In the genomic region with DNA sequence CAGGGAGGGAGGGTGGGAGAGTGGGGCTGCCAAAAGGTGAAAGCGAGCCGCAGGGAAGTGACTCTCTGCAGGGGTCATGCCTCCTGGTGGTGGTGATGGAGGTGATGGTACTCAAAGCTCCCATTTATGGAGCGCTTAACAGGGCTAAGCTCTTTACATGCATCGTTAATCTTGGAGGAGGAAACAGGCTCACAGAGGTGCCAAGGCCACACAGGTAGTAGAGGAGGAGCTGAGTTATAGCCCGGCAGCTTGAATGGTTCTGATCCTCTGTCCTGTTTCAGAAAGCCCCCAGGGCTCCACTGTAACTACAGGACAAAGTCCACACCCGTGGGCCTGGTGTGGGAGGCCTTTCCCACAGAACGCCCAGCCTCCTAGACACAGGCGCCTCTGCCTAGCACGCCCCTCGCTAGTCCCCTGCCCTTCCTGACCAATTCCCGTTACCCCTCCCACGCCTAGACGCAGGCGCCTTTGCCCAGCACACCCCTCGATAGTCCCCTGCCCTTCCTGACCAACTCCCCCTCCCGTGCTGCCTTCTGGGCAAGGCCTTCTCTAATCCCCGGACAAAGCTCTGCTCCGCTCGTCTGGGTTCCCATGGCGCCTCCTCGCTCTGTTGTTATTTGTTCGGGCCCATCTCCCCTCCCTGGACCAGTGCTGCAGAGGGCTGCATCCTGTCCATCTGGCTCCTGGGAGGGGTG, we compare ENCODE assay signal across 1 cellular context.
TF ChIP-seq lines count a peak whose summit lies in the region.

No MANE protein-coding gene starts in this region.

TF ChIP-seq in HepG2, 621 proteins besides CTCF, POLR2A, EP300 and RAD21 (continued from another document and continues in another):
- TF ChIP-seq FOXP1 (IDR thresholded peaks at IDR 0.05) (no peak), FOXP1 (CRISPR knock-in tag; IDR thresholded peaks at IDR 0.05) (peak; percentile 17; the same call in 1 of the 2 replicates), ZNF260 (CRISPR knock-in tag; IDR thresholded peaks at IDR 0.05; ENCODE audit: borderline replicate concordance, low read depth) (no peak), ZNF607 (CRISPR knock-in tag; IDR thresholded peaks at IDR 0.05; ENCODE audit: borderline replicate concordance) (0 out of 2 replicates have a peak, but pooled peaks have one; percentile 35), ZBTB34 (CRISPR knock-in tag; IDR thresholded peaks at IDR 0.05) (0 out of 2 replicates have a peak, but pooled peaks have one; percentile 14), MIER3 (CRISPR knock-in tag; IDR thresholded peaks at IDR 0.05; ENCODE audit: borderline replicate concordance) (0 out of 2 replicates have a peak, but pooled peaks have one; percentile 25), SALL1 (CRISPR knock-in tag; IDR thresholded peaks at IDR 0.05) (peak; percentile 46; the same call in 1 of the 2 replicates), HIC2 (CRISPR knock-in tag; IDR thresholded peaks at IDR 0.05; ENCODE audit: low read depth) (0 out of 2 replicates have a peak, but pooled peaks have one; percentile 50), HDAC2 (CRISPR knock-in tag; IDR thresholded peaks at IDR 0.05) (peak; percentile 77), ZFP90 (CRISPR knock-in tag; IDR thresholded peaks at IDR 0.05; ENCODE audit: borderline replicate concordance) (peak; percentile 53; the same call in 1 of the 2 replicates), ZNF12 (CRISPR knock-in tag; IDR thresholded peaks at IDR 0.05) (0 out of 2 replicates have a peak, but pooled peaks have one; percentile 29), EEA1 (CRISPR knock-in tag; IDR thresholded peaks at IDR 0.05; ENCODE audit: borderline replicate concordance) (no peak), THAP11 (CRISPR knock-in tag; IDR thresholded peaks at IDR 0.05) (peak; percentile 39; the same call in 1 of the 2 replicates), RBM22 (optimal IDR thresholded peaks at IDR 0.05; ENCODE audit: low read length) (peak; percentile 60), ZFY (CRISPR knock-in tag; IDR thresholded peaks at IDR 0.05) (peak; percentile 65; the same call in 1 of the 2 replicates), ZGPAT (CRISPR knock-in tag; IDR thresholded peaks at IDR 0.05) (peak; percentile 55), TCF7L2 (IDR thresholded peaks at IDR 0.05; ENCODE audit: low read depth, low read length) (no peak), SOX6 (IDR thresholded peaks at IDR 0.05) (no peak), SOX6 (CRISPR knock-in tag; IDR thresholded peaks at IDR 0.05) (peak; percentile 65), ZNF138 (CRISPR knock-in tag; IDR thresholded peaks at IDR 0.05; ENCODE audit: low read depth) (no peak), KDM3A (CRISPR knock-in tag; IDR thresholded peaks at IDR 0.05; ENCODE audit: low read depth) (no peak), ZNF570 (CRISPR knock-in tag; IDR thresholded peaks at IDR 0.05; ENCODE audit: borderline replicate concordance) (no peak), MXD4 (CRISPR knock-in tag; IDR thresholded peaks at IDR 0.05) (0 out of 2 replicates have a peak, but pooled peaks have one; percentile 35), ZSCAN22 (CRISPR knock-in tag; IDR thresholded peaks at IDR 0.05) (no peak), GATAD2A (CRISPR knock-in tag; IDR thresholded peaks at IDR 0.05) (peak; percentile 90), FOXA3 (CRISPR knock-in tag; IDR thresholded peaks at IDR 0.05) (peak; percentile 23), IRF2 (CRISPR knock-in tag; IDR thresholded peaks at IDR 0.05) (0 out of 2 replicates have a peak, but pooled peaks have one; percentile 41), ZNF547 (CRISPR knock-in tag; IDR thresholded peaks at IDR 0.05) (0 out of 2 replicates have a peak, but pooled peaks have one; percentile 45), PBX3 (CRISPR knock-in tag; IDR thresholded peaks at IDR 0.05; ENCODE audit: borderline replicate concordance) (no peak)
- TF ChIP-seq, protein P1, sequence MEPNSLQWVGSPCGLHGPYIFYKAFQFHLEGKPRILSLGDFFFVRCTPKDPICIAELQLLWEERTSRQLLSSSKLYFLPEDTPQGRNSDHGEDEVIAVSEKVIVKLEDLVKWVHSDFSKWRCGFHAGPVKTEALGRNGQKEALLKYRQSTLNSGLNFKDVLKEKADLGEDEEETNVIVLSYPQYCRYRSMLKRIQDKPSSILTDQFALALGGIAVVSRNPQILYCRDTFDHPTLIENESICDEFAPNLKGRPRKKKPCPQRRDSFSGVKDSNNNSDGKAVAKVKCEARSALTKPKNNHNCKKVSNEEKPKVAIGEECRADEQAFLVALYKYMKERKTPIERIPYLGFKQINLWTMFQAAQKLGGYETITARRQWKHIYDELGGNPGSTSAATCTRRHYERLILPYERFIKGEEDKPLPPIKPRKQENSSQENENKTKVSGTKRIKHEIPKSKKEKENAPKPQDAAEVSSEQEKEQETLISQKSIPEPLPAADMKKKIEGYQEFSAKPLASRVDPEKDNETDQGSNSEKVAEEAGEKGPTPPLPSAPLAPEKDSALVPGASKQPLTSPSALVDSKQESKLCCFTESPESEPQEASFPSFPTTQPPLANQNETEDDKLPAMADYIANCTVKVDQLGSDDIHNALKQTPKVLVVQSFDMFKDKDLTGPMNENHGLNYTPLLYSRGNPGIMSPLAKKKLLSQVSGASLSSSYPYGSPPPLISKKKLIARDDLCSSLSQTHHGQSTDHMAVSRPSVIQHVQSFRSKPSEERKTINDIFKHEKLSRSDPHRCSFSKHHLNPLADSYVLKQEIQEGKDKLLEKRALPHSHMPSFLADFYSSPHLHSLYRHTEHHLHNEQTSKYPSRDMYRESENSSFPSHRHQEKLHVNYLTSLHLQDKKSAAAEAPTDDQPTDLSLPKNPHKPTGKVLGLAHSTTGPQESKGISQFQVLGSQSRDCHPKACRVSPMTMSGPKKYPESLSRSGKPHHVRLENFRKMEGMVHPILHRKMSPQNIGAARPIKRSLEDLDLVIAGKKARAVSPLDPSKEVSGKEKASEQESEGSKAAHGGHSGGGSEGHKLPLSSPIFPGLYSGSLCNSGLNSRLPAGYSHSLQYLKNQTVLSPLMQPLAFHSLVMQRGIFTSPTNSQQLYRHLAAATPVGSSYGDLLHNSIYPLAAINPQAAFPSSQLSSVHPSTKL (CRISPR knock-in tag; IDR thresholded peaks at IDR 0.05), result peak; percentile 57
- TF ChIP-seq, protein P2, sequence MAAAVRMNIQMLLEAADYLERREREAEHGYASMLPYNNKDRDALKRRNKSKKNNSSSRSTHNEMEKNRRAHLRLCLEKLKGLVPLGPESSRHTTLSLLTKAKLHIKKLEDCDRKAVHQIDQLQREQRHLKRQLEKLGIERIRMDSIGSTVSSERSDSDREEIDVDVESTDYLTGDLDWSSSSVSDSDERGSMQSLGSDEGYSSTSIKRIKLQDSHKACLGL (CRISPR knock-in tag; IDR thresholded peaks at IDR 0.05), result no peak
- TF ChIP-seq, protein P3, sequence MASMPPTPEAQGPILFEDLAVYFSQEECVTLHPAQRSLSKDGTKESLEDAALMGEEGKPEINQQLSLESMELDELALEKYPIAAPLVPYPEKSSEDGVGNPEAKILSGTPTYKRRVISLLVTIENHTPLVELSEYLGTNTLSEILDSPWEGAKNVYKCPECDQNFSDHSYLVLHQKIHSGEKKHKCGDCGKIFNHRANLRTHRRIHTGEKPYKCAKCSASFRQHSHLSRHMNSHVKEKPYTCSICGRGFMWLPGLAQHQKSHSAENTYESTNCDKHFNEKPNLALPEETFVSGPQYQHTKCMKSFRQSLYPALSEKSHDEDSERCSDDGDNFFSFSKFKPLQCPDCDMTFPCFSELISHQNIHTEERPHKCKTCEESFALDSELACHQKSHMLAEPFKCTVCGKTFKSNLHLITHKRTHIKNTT (CRISPR knock-in tag; IDR thresholded peaks at IDR 0.05), result no peak
- TF ChIP-seq, protein P4, sequence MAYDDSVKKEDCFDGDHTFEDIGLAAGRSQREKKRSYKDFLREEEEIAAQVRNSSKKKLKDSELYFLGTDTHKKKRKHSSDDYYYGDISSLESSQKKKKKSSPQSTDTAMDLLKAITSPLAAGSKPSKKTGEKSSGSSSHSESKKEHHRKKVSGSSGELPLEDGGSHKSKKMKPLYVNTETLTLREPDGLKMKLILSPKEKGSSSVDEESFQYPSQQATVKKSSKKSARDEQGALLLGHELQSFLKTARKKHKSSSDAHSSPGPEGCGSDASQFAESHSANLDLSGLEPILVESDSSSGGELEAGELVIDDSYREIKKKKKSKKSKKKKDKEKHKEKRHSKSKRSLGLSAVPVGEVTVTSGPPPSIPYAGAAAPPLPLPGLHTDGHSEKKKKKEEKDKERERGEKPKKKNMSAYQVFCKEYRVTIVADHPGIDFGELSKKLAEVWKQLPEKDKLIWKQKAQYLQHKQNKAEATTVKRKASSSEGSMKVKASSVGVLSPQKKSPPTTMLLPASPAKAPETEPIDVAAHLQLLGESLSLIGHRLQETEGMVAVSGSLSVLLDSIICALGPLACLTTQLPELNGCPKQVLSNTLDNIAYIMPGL (CRISPR knock-in tag; IDR thresholded peaks at IDR 0.05; ENCODE audit: borderline replicate concordance in 1 of 2, low read depth in 1 of 2), result peak in 1 of 2 experiments; percentile 17; a peak in 2 of 4 replicates
- TF ChIP-seq, protein P5, sequence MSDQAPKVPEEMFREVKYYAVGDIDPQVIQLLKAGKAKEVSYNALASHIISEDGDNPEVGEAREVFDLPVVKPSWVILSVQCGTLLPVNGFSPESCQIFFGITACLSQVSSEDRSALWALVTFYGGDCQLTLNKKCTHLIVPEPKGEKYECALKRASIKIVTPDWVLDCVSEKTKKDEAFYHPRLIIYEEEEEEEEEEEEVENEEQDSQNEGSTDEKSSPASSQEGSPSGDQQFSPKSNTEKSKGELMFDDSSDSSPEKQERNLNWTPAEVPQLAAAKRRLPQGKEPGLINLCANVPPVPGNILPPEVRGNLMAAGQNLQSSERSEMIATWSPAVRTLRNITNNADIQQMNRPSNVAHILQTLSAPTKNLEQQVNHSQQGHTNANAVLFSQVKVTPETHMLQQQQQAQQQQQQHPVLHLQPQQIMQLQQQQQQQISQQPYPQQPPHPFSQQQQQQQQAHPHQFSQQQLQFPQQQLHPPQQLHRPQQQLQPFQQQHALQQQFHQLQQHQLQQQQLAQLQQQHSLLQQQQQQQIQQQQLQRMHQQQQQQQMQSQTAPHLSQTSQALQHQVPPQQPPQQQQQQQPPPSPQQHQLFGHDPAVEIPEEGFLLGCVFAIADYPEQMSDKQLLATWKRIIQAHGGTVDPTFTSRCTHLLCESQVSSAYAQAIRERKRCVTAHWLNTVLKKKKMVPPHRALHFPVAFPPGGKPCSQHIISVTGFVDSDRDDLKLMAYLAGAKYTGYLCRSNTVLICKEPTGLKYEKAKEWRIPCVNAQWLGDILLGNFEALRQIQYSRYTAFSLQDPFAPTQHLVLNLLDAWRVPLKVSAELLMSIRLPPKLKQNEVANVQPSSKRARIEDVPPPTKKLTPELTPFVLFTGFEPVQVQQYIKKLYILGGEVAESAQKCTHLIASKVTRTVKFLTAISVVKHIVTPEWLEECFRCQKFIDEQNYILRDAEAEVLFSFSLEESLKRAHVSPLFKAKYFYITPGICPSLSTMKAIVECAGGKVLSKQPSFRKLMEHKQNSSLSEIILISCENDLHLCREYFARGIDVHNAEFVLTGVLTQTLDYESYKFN (CRISPR knock-in tag; conservative IDR thresholded peaks at IDR 0.05), result peak; percentile 80
- TF ChIP-seq, protein P6, sequence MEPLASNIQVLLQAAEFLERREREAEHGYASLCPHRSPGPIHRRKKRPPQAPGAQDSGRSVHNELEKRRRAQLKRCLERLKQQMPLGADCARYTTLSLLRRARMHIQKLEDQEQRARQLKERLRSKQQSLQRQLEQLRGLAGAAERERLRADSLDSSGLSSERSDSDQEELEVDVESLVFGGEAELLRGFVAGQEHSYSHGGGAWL (CRISPR knock-in tag; IDR thresholded peaks at IDR 0.05), result no peak
